ENCODE assay signal across 10 cellular contexts in the genomic region with DNA sequence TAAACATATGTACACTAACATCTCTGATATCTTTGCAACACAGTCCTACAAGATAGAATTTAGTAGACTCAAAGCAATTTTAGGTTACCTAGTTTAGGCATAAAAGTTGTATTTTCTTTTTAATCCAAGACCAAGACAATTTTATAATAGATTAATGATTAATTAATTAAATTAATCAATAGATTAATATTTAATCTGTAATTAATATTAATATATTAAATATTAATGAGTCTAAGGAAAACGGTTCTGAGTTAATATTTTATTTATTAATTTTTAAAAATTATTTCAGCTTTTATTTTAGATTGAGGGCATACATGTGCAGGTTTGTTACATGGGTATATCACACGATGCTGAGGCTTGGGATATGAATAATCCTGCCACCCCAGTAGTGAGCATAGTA. TPM values are rescaled to one million over a fixed set of nuclear protein-coding genes. Genes with fewer than 3 reads are reported as not detected.
"Had no signal": no experiment of that assay in that cellular context is flagged by ENCODE, and none has a peak within 500 bp of the region (broad histone marks: within the 10 kb centered on the region; RNA-seq: fewer than 3 reads in every experiment).

No MANE protein-coding gene starts in this region.

- H3K4me3 Mint-ChIP-seq: HFFc6, IgD-negative memory B cell had no signal

- H3K36me3 ChIP-seq: HAP-1 had no signal

- H3K9me3 Mint-ChIP-seq: HFFc6, IgD-negative memory B cell had no signal

- H3K27me3 Mint-ChIP-seq: IgD-negative memory B cell had no signal

- H2AFZ ChIP-seq: GM23248 had no signal

- H3K27ac ChIP-seq: GM23248, HL-60 had no signal

- H3K9ac ChIP-seq: GM23248 had no signal

- FAIRE-seq: HepG2 had no signal

- ATAC-seq: HCT116, HepG2 had no signal

- DNase-seq: GM23248, GOT3, H7, HFFc6, KG1 had no signal

- H3K9me3 ChIP-seq: HAP-1 had no signal

- H3K27ac Mint-ChIP-seq: HFFc6, IgD-negative memory B cell had no signal

- H3K4me3 ChIP-seq: GM23248, HAP-1 had no signal

RNA-seq across cellular contexts. Expression of a gene that starts 52.0 kb away (rescaled TPM):
- total RNA-seq: GM23248 had no signal
- polyA plus RNA-seq: GM23248 had no signal
